1 cellular context compared by ENCODE assay signal in the genomic region with DNA sequence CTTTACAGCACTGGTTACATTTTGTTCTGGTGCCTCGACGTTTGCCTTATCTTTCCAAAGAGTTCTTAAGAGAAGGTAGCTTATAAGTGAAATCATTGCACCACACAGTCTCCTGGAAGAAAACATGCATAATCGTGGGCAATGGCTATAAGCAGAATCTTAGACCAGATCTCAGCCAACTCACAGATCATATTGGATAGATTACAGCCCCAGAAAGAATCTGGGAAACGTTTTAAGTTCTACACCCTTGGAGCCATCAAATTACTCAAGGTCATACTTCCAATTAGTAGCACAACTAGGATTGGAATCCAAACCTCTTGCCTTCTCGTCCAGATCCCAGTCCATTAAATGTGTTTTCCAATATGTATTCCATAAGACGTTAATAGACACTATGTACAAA.
TF ChIP-seq lines count a peak whose summit lies in the region.

No MANE protein-coding gene starts in this region.

TF ChIP-seq in SK-N-SH treated with all-trans-retinoic acid at 6 μM for 48 hours, 23 proteins besides CTCF, POLR2A, EP300 and RAD21 (continued from another document):
- TF ChIP-seq, protein P1, sequence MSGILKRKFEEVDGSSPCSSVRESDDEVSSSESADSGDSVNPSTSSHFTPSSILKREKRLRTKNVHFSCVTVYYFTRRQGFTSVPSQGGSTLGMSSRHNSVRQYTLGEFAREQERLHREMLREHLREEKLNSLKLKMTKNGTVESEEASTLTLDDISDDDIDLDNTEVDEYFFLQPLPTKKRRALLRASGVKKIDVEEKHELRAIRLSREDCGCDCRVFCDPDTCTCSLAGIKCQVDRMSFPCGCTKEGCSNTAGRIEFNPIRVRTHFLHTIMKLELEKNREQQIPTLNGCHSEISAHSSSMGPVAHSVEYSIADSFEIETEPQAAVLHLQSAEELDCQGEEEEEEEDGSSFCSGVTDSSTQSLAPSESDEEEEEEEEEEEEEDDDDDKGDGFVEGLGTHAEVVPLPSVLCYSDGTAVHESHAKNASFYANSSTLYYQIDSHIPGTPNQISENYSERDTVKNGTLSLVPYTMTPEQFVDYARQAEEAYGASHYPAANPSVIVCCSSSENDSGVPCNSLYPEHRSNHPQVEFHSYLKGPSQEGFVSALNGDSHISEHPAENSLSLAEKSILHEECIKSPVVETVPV (CRISPR knock-in tag; IDR thresholded peaks at IDR 0.05) = no peak
- no peak for TF ChIP-seq ZFP3 (CRISPR knock-in tag; IDR thresholded peaks at IDR 0.05)
- no peak for TF ChIP-seq TCF4 (CRISPR knock-in tag; IDR thresholded peaks at IDR 0.05; ENCODE audit: borderline replicate concordance)
